9 cellular contexts compared by ENCODE assay signal in genomic region chr17:28684963-28685362, GRCh38. TPM values are rescaled to one million over a fixed set of nuclear protein-coding genes. Genes with fewer than 3 reads are reported as not detected.
DNase-seq lines count a peak whose midpoint lies in the region; ATAC-seq and TF ChIP-seq lines count a peak whose summit lies in the region.
"Had no signal": no experiment of that assay in that cellular context is flagged by ENCODE, and none has a peak within 500 bp of the region (broad histone marks: within the 10 kb centered on the region; RNA-seq: fewer than 3 reads in every experiment).

No MANE protein-coding gene starts in this region.

- H3K4me3 ChIP-seq in adrenal gland, result no peak overlapping the region

- peak; percentile 69 for DNase-seq in ACHN
- peak; percentile 26 for DNase-seq in KBM-7
- peak; percentile 78 to 95 (median 87) for DNase-seq in adrenal gland
- DNase-seq in left colon, result peak; percentile 47 to 55
- DNase-seq in type B pancreatic cell (ENCODE audit: extremely low spot score, unreplicated experiment), result no peak
- no peak for DNase-seq in activated CD8-positive, alpha-beta memory T cell treated with anti-CD3 and anti-CD28 coated beads, Interleukin-2, amount 10 ng/mL, durations not matched to agents 7 days and 5 days
- DNase-seq in NCI-H1048 (lab: John Stamatoyannopoulos, UW), result no peak
- no peak for DNase-seq in RPMI8226
- DNase-seq: MM.1S had no signal

- peak in 4 of 6 experiments; percentile 35 to 51 (median 42) for TF ChIP-seq CTCF in adrenal gland (IDR thresholded peaks at IDR 0.05)
- no peak for TF ChIP-seq CTCF in type B pancreatic cell (conservative IDR thresholded peaks at IDR 0.05)

- H3K36me3 Mint-ChIP-seq in type B pancreatic cell, result peaks cover 30% of the 10 kb centered on the region
- H3K36me3 Mint-ChIP-seq in activated CD8-positive, alpha-beta memory T cell treated with anti-CD3 and anti-CD28 coated beads, Interleukin-2, amount 10 ng/mL, durations not matched to agents 7 days and 5 days, result peaks cover 66% of the 10 kb centered on the region

- H3K27me3 ChIP-seq in adrenal gland, result no peaks in the 10 kb centered on the region

- TF ChIP-seq POLR2A in adrenal gland (IDR thresholded peaks at IDR 0.05), result no peak

- WGBS in adrenal gland, 4 donors, result 12 to 37% (median 25%) methylated on average over 3 of the region's 3 CpGs

- H3K4me1 Mint-ChIP-seq in type B pancreatic cell (ENCODE audit: unreplicated experiment), result no peaks in the 10 kb centered on the region
- no peaks in the 10 kb centered on the region for H3K4me1 Mint-ChIP-seq in activated CD8-positive, alpha-beta memory T cell treated with anti-CD3 and anti-CD28 coated beads, Interleukin-2, amount 10 ng/mL, durations not matched to agents 7 days and 5 days

- H3K9me3 Mint-ChIP-seq in type B pancreatic cell, result no peaks in the 10 kb centered on the region
- H3K9me3 Mint-ChIP-seq in activated CD8-positive, alpha-beta memory T cell treated with anti-CD3 and anti-CD28 coated beads, Interleukin-2, amount 10 ng/mL, durations not matched to agents 7 days and 5 days (ENCODE audit: low read depth), result no peaks in the 10 kb centered on the region

- ATAC-seq in left colon, result peak; percentile 89
- no peak for ATAC-seq in activated CD8-positive, alpha-beta memory T cell treated with anti-CD3 and anti-CD28 coated beads, Interleukin-2, amount 10 ng/mL, durations not matched to agents 7 days and 5 days

- peaks cover 0 to 100% of the 10 kb centered on the region in 2 donors for H3K36me3 ChIP-seq in adrenal gland (replicated peaks in 1 of 2)

- in situ Hi-C loops in ACHN (cut with HindIII; ENCODE audit: low pct_ligation_motif_present, low pct_unique_long_range_greater_than_20kb, low sequenced_read_pairs) (no loop called here), KBM-7 (cut with MboI; ENCODE audit: low pct_unique_long_range_greater_than_20kb, low sequenced_read_pairs) (no loop called here)

- intact Hi-C loops in adrenal gland (cut with DNase I) (loop anchor here (5.0 to 10.0 kb wide), 2 partner anchors 43 to 50 kb away; no protein-coding TSS in a partner anchor), left colon (cut with DNase I, micrococcal nuclease) (no loop called here)

- no peak overlapping the region for H3K27ac Mint-ChIP-seq in type B pancreatic cell
- H3K27ac Mint-ChIP-seq in activated CD8-positive, alpha-beta memory T cell treated with anti-CD3 and anti-CD28 coated beads, Interleukin-2, amount 10 ng/mL, durations not matched to agents 7 days and 5 days, result no peak overlapping the region

- CTCF ChIA-PET in activated CD8-positive, alpha-beta memory T cell treated with anti-CD3 and anti-CD28 coated beads, Interleukin-2, amount 10 ng/mL, durations not matched to agents 7 days and 5 days (lab: Charles Lee), result no interaction called here

- no peaks in the 10 kb centered on the region for H3K9me3 ChIP-seq in adrenal gland (replicated peaks in 1 of 3)

- H3K27ac ChIP-seq in adrenal gland, result peak overlapping the region in 1 of 5 donors; percentile 2

- no peaks in the 10 kb centered on the region for H3K27me3 Mint-ChIP-seq in type B pancreatic cell
- H3K27me3 Mint-ChIP-seq in activated CD8-positive, alpha-beta memory T cell treated with anti-CD3 and anti-CD28 coated beads, Interleukin-2, amount 10 ng/mL, durations not matched to agents 7 days and 5 days, result no peaks in the 10 kb centered on the region

- H3K4me3 Mint-ChIP-seq in type B pancreatic cell, result no peak overlapping the region
- H3K4me3 Mint-ChIP-seq in activated CD8-positive, alpha-beta memory T cell treated with anti-CD3 and anti-CD28 coated beads, Interleukin-2, amount 10 ng/mL, durations not matched to agents 7 days and 5 days, result no peak overlapping the region

- peaks cover 3 to 8% of the 10 kb centered on the region in 2 donors for H3K4me1 ChIP-seq in adrenal gland (replicated peaks in 1 of 2)

RNA-seq across cellular contexts. Expression of gene SUPT6H, which starts 23.0 kb away (rescaled TPM):
- total RNA-seq in adrenal gland (100 to 1,000 TPM in 1 of 8 donors, 10 to 100 TPM in 7; 48.1 to 125 (median 64.6) TPM), left colon (10 to 100 TPM; 43.8 to 50.5 TPM), type B pancreatic cell (ENCODE audit: low replicate concordance) (61.3 and 69.2 TPM in 2 replicates)
- 10 to 100 TPM; 58.9 to 76.4 (median 74.2) TPM for polyA plus RNA-seq in adrenal gland
- 10 to 100 TPM; 64.7 to 81.2 TPM for total RNA-seq in activated CD8-positive, alpha-beta memory T cell treated with anti-CD3 and anti-CD28 coated beads, Interleukin-2, amount 10 ng/mL, durations not matched to agents 7 days and 5 days

RNA-seq across cellular contexts. Expression of gene SDF2, which starts 23.3 kb away (rescaled TPM):
- total RNA-seq in adrenal gland (100 to 1,000 TPM in 2 of 8 donors, 10 to 100 TPM in 6; 58.5 to 124 (median 84.5) TPM), left colon (10 to 100 TPM; 51.1 to 52.3 TPM), type B pancreatic cell (ENCODE audit: low replicate concordance) (59.2 and 63.9 TPM in 2 replicates)
- 100 to 1,000 TPM in 1 of 3 donors, 10 to 100 TPM in 2; 50.6 to 121 (median 52.7) TPM for polyA plus RNA-seq in adrenal gland
- 10 to 100 TPM; 45.9 to 48.9 TPM for total RNA-seq in activated CD8-positive, alpha-beta memory T cell treated with anti-CD3 and anti-CD28 coated beads, Interleukin-2, amount 10 ng/mL, durations not matched to agents 7 days and 5 days

RNA-seq across cellular contexts. Expression of gene PROCA1, which starts 26.7 kb away (rescaled TPM):
- total RNA-seq in adrenal gland, result 1 to 10 TPM in 3 of 8 donors, under 1 TPM in 4, not detected in 1; 0.61 to 3.2 (median 0.96) TPM
- polyA plus RNA-seq in adrenal gland, result 1 to 10 TPM in 2 of 3 donors, under 1 TPM in 1; 0.75 to 8.8 (median 3.8) TPM
- total RNA-seq in left colon, result 1 to 10 TPM; 1.4 to 1.8 TPM
- total RNA-seq in type B pancreatic cell (ENCODE audit: low replicate concordance), result 3.0 and 9.2 TPM in 2 replicates
- total RNA-seq in activated CD8-positive, alpha-beta memory T cell treated with anti-CD3 and anti-CD28 coated beads, Interleukin-2, amount 10 ng/mL, durations not matched to agents 7 days and 5 days, result 1 to 10 TPM; 6.1 to 9.0 TPM

RNA-seq across cellular contexts. Expression of gene RAB34, which starts 32.7 kb away (rescaled TPM):
- total RNA-seq in adrenal gland (100 to 1,000 TPM; 121 to 332 (median 151) TPM), left colon (10 to 100 TPM in 1 of 2 donors, 1 to 10 TPM in 1; 6.9 to 17.4 TPM), type B pancreatic cell (ENCODE audit: low replicate concordance) (54.2 and 133 TPM in 2 replicates)
- 100 to 1,000 TPM; 114 to 195 (median 139) TPM for polyA plus RNA-seq in adrenal gland
- 1 to 10 TPM; 5.6 to 8.3 TPM for total RNA-seq in activated CD8-positive, alpha-beta memory T cell treated with anti-CD3 and anti-CD28 coated beads, Interleukin-2, amount 10 ng/mL, durations not matched to agents 7 days and 5 days

RNA-seq across cellular contexts. Expression of gene RPL23A, which starts 34.8 kb away (rescaled TPM):
- 1,000 to 10,000 TPM in 4 of 8 donors, 100 to 1,000 TPM in 4; 135 to 1,266 (median 856) TPM for total RNA-seq in adrenal gland
- 100 to 1,000 TPM; 523 to 901 (median 672) TPM for polyA plus RNA-seq in adrenal gland
- 1,000 to 10,000 TPM; 1,131 to 1,234 TPM for total RNA-seq in left colon
- 1,717 and 1,950 TPM in 2 replicates for total RNA-seq in type B pancreatic cell (ENCODE audit: low replicate concordance)
- total RNA-seq in activated CD8-positive, alpha-beta memory T cell treated with anti-CD3 and anti-CD28 coated beads, Interleukin-2, amount 10 ng/mL, durations not matched to agents 7 days and 5 days, result 1,000 to 10,000 TPM; 1,823 to 1,960 TPM

Comparison
In these comparisons a context has a peak if more than half of its experiments do, and no peak if none do; other contexts are left out.
1. DNase-seq: peak in ACHN (single experiment), KBM-7 (single experiment), adrenal gland (7 of 7) and left colon (2 of 2); none in type B pancreatic cell (single experiment), activated CD8-positive, alpha-beta memory T cell treated with anti-CD3 and anti-CD28 coated beads, Interleukin-2, amount 10 ng/mL, durations not matched to agents 7 days and 5 days (single experiment), NCI-H1048 (single experiment) and RPMI8226 (single experiment).
2. intact Hi-C loops: an anchor here in adrenal gland (5.0 to 10.0 kb wide); none called in left colon.